ENCODE assay signal across 1 cellular context in genomic region chr7:127585044-127585953, GRCh38.
A peak's percentile ranks its signal among the peaks of the same experiment; 100 is the strongest.
TF ChIP-seq lines count a peak whose summit lies in the region.

A gene with protein sequence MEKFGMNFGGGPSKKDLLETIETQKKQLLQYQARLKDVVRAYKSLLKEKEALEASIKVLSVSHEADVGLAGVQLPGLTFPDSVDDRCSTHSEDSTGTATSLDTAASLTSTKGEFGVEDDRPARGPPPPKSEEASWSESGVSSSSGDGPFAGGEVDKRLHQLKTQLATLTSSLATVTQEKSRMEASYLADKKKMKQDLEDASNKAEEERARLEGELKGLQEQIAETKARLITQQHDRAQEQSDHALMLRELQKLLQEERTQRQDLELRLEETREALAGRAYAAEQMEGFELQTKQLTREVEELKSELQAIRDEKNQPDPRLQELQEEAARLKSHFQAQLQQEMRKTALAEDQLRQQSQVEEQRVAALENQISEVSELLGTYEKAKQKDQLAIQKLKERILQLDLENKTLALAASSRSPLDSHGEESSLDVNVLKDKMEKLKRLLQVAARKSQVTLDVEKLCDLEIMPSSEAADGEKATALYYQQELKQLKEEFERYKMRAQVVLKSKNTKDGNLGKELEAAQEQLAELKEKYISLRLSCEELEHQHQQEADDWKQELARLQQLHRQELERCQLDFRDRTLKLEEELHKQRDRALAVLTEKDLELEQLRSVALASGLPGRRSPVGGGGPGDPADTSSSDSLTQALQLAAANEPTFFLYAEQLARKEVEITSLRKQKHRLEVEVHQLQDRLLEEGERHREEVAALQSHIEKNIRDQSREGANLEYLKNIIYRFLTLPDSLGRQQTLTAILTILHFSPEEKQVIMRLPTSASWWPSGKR (minus strand): TSS chr7:127585596. CDS start chr7:127585182, 414 bp downstream.

TF ChIP-seq in HEK293, 187 proteins besides CTCF, POLR2A, EP300 and RAD21 (continued from another document):
- TF ChIP-seq, protein P1, sequence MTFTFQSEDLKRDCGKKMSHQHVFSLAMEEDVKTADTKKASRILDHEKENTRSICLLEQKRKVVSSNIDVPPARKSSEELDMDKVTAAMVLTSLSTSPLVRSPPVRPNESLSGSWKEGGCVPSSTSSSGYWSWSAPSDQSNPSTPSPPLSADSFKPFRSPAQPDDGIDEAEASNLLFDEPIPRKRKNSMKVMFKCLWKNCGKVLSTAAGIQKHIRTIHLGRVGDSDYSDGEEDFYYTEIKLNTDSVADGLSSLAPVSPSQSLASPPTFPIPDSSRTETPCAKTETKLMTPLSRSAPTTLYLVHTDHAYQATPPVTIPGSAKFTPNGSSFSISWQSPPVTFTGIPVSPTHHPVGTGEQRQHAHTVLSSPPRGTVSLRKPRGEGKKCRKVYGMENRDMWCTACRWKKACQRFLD (tag by site-specific recombination; IDR thresholded peaks at IDR 0.05), result no peak
- no peak for TF ChIP-seq ZNF670 (tag by site-specific recombination; IDR thresholded peaks at IDR 0.05; ENCODE audit: low read depth)
- TF ChIP-seq, protein P2, sequence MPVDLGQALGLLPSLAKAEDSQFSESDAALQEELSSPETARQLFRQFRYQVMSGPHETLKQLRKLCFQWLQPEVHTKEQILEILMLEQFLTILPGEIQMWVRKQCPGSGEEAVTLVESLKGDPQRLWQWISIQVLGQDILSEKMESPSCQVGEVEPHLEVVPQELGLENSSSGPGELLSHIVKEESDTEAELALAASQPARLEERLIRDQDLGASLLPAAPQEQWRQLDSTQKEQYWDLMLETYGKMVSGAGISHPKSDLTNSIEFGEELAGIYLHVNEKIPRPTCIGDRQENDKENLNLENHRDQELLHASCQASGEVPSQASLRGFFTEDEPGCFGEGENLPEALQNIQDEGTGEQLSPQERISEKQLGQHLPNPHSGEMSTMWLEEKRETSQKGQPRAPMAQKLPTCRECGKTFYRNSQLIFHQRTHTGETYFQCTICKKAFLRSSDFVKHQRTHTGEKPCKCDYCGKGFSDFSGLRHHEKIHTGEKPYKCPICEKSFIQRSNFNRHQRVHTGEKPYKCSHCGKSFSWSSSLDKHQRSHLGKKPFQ (tag by site-specific recombination; IDR thresholded peaks at IDR 0.05), result no peak; the same call in 1 of the 2 replicates
- no peak for TF ChIP-seq ZNF19 (tag by site-specific recombination; IDR thresholded peaks at IDR 0.05; ENCODE audit: low read depth)
- no peak for TF ChIP-seq ZNF112 (tag by site-specific recombination; IDR thresholded peaks at IDR 0.05)
- TF ChIP-seq ZNF335 (tag by site-specific recombination; conservative IDR thresholded peaks at IDR 0.05), result peak; percentile 94
- TF ChIP-seq ZNF785 (tag by site-specific recombination; IDR thresholded peaks at IDR 0.05), result no peak
- TF ChIP-seq ZSCAN23 (tag by site-specific recombination; IDR thresholded peaks at IDR 0.05), result no peak
- no peak for TF ChIP-seq ZNF621 (tag by site-specific recombination; IDR thresholded peaks at IDR 0.05)
- TF ChIP-seq ZFP3 (tag by site-specific recombination; IDR thresholded peaks at IDR 0.05; ENCODE audit: low read depth), result no peak
- TF ChIP-seq ZXDB (tag by site-specific recombination; IDR thresholded peaks at IDR 0.05), result peak; percentile 69
- TF ChIP-seq ZNF777 (tag by site-specific recombination; IDR thresholded peaks at IDR 0.05; ENCODE audit: borderline replicate concordance), result no peak
- no peak for TF ChIP-seq ZNF555 (tag by site-specific recombination; conservative IDR thresholded peaks at IDR 0.05)
- TF ChIP-seq ZNF211 (tag by site-specific recombination; IDR thresholded peaks at IDR 0.05; ENCODE audit: low read depth), result no peak
- TF ChIP-seq KLF10 (tag by site-specific recombination; IDR thresholded peaks at IDR 0.05), result 0 out of 2 replicates have a peak, but pooled peaks have one; percentile 24
- TF ChIP-seq TCF7L2 (IDR thresholded peaks at IDR 0.05; ENCODE audit: borderline replicate concordance, low read depth, low read length), result no peak
- TF ChIP-seq, protein P3, sequence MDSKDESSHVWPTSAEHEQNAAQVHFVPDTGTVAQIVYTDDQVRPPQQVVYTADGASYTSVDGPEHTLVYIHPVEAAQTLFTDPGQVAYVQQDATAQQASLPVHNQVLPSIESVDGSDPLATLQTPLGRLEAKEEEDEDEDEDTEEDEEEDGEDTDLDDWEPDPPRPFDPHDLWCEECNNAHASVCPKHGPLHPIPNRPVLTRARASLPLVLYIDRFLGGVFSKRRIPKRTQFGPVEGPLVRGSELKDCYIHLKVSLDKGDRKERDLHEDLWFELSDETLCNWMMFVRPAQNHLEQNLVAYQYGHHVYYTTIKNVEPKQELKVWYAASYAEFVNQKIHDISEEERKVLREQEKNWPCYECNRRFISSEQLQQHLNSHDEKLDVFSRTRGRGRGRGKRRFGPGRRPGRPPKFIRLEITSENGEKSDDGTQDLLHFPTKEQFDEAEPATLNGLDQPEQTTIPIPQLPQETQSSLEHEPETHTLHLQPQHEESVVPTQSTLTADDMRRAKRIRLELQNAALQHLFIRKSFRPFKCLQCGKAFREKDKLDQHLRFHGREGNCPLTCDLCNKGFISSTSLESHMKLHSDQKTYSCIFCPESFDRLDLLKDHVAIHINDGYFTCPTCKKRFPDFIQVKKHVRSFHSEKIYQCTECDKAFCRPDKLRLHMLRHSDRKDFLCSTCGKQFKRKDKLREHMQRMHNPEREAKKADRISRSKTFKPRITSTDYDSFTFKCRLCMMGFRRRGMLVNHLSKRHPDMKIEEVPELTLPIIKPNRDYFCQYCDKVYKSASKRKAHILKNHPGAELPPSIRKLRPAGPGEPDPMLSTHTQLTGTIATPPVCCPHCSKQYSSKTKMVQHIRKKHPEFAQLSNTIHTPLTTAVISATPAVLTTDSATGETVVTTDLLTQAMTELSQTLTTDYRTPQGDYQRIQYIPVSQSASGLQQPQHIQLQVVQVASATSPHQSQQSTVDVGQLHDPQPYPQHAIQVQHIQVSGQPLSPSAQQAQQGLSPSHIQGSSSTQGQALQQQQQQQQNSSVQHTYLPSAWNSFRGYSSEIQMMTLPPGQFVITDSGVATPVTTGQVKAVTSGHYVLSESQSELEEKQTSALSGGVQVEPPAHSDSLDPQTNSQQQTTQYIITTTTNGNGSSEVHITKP (tag by site-specific recombination; IDR thresholded peaks at IDR 0.05), result no peak
- no peak for TF ChIP-seq ZNF585B (tag by site-specific recombination; IDR thresholded peaks at IDR 0.05)
- no peak for TF ChIP-seq ZNF48 (tag by site-specific recombination; IDR thresholded peaks at IDR 0.05)
- TF ChIP-seq ZSCAN16 (tag by site-specific recombination; IDR thresholded peaks at IDR 0.05), result no peak
- no peak for TF ChIP-seq ZNF280C (tag by site-specific recombination; IDR thresholded peaks at IDR 0.05)
- no peak for TF ChIP-seq ZNF658 (tag by site-specific recombination; IDR thresholded peaks at IDR 0.05)
- no peak for TF ChIP-seq ZNF433 (tag by site-specific recombination; IDR thresholded peaks at IDR 0.05; ENCODE audit: low read depth)
- TF ChIP-seq YY2 (tag by site-specific recombination; IDR thresholded peaks at IDR 0.05), result no peak
- TF ChIP-seq SCRT2 (tag by site-specific recombination; IDR thresholded peaks at IDR 0.05), result no peak; the same call in 1 of the 2 replicates
- TF ChIP-seq ZNF175 (tag by site-specific recombination; IDR thresholded peaks at IDR 0.05), result no peak
- TF ChIP-seq ZNF292 (tag by site-specific recombination; IDR thresholded peaks at IDR 0.05; ENCODE audit: borderline replicate concordance, low read depth), result no peak
- TF ChIP-seq SETDB1 (IDR thresholded peaks at IDR 0.05; ENCODE audit: insufficient read length, low read length), result peak; percentile 20
- no peak for TF ChIP-seq ZNF624 (tag by site-specific recombination; IDR thresholded peaks at IDR 0.05)
- no peak for TF ChIP-seq ZBTB49 (tag by site-specific recombination; IDR thresholded peaks at IDR 0.05; ENCODE audit: low read depth)
- no peak for TF ChIP-seq ZNF302 (tag by site-specific recombination; IDR thresholded peaks at IDR 0.05; ENCODE audit: low read depth)
- no peak for TF ChIP-seq ZNF354C (tag by site-specific recombination; IDR thresholded peaks at IDR 0.05; ENCODE audit: borderline replicate concordance, low read depth)
- TF ChIP-seq ZNF416 (tag by site-specific recombination; IDR thresholded peaks at IDR 0.05), result no peak
- TF ChIP-seq HOXC10 (CRISPR knock-in tag; IDR thresholded peaks at IDR 0.05), result no peak
- TF ChIP-seq ZNF571 (tag by site-specific recombination; IDR thresholded peaks at IDR 0.05), result no peak
- TF ChIP-seq SALL2 (tag by site-specific recombination; IDR thresholded peaks at IDR 0.05; ENCODE audit: borderline replicate concordance), result no peak
- TF ChIP-seq HIC1 (tag by site-specific recombination; IDR thresholded peaks at IDR 0.05), result no peak
